ENCODE assay signal across 19 cellular contexts in genomic region chr7:102040569-102040968, GRCh38.
DNase-seq lines count a peak whose midpoint lies in the region; ATAC-seq and TF ChIP-seq lines count a peak whose summit lies in the region.
"Had no signal": no experiment of that assay in that cellular context is flagged by ENCODE, and none has a peak within 500 bp of the region (broad histone marks: within the 10 kb centered on the region; RNA-seq: fewer than 3 reads in every experiment).

No MANE protein-coding gene starts in this region.

- H3K27me3 Mint-ChIP-seq in activated T-cell treated with anti-CD3 and anti-CD28 coated beads, Interleukin-2, amount 50 U/mL, for 24 hours, result no peaks in the 10 kb centered on the region
- no peaks in the 10 kb centered on the region for H3K27me3 Mint-ChIP-seq in stimulated activated memory B cell treated with anti-CD40 and anti-IgM and Interleukin-4, amounts not matched to agents 10 μg/mL and 1 μg/mL and 100 μg/mL, for 72 hours

- no peaks in the 10 kb centered on the region for H3K36me3 ChIP-seq in heart left ventricle
- H3K36me3 ChIP-seq in upper lobe of right lung, result no peaks in the 10 kb centered on the region
- no peaks in the 10 kb centered on the region for H3K36me3 ChIP-seq in suprapubic skin

- H3K9me3 ChIP-seq in heart left ventricle (no peaks in the 10 kb centered on the region), upper lobe of right lung (no peaks in the 10 kb centered on the region), suprapubic skin (no peaks in the 10 kb centered on the region)

- TF ChIP-seq CTCF in heart left ventricle (IDR thresholded peaks at IDR 0.05), result no peak
- TF ChIP-seq CTCF in upper lobe of right lung (IDR thresholded peaks at IDR 0.05), result no peak
- no peak for TF ChIP-seq CTCF in suprapubic skin (IDR thresholded peaks at IDR 0.05)

- H3K4me3 Mint-ChIP-seq in activated T-cell treated with anti-CD3 and anti-CD28 coated beads, Interleukin-2, amount 50 U/mL, for 24 hours, result no peak overlapping the region
- no peak overlapping the region for H3K4me3 Mint-ChIP-seq in stimulated activated memory B cell treated with anti-CD40 and anti-IgM and Interleukin-4, amounts not matched to agents 10 μg/mL and 1 μg/mL and 100 μg/mL, for 72 hours
- H3K4me3 Mint-ChIP-seq: CD8-positive, alpha-beta T cell had no signal

- WGBS in heart left ventricle, 4 donors, result 41 to 58% (median 52%) methylated on average over 11 of the region's 11 CpGs
- WGBS in suprapubic skin, result 89% methylated on average over 11 of the region's 11 CpGs

- intact Hi-C loops in heart left ventricle (cut with DNase I), result no loop called here
- intact Hi-C loops in upper lobe of right lung (cut with DNase I), result no loop called here

- H3K27ac ChIP-seq in heart left ventricle (peak overlapping the region; percentile 28 to 89 (median 67)), upper lobe of right lung (no peak overlapping the region), suprapubic skin (no peak overlapping the region)
- H3K27ac ChIP-seq: 22Rv1, KMS-11 had no signal

- peaks cover 0 to 55% (median 14%) of the 10 kb centered on the region in 12 donors for H3K4me1 ChIP-seq in heart left ventricle
- peaks cover 2% of the 10 kb centered on the region for H3K4me1 ChIP-seq in upper lobe of right lung
- peaks cover 10% of the 10 kb centered on the region for H3K4me1 ChIP-seq in suprapubic skin

- peaks cover 12% of the 10 kb centered on the region for H3K4me1 Mint-ChIP-seq in activated T-cell treated with anti-CD3 and anti-CD28 coated beads, Interleukin-2, amount 50 U/mL, for 24 hours (ENCODE audit: low read depth)
- H3K4me1 Mint-ChIP-seq in stimulated activated memory B cell treated with anti-CD40 and anti-IgM and Interleukin-4, amounts not matched to agents 10 μg/mL and 1 μg/mL and 100 μg/mL, for 72 hours, result peaks cover 21% of the 10 kb centered on the region

- no peaks in the 10 kb centered on the region for H3K9me3 Mint-ChIP-seq in activated T-cell treated with anti-CD3 and anti-CD28 coated beads, Interleukin-2, amount 50 U/mL, for 24 hours
- H3K9me3 Mint-ChIP-seq in stimulated activated memory B cell treated with anti-CD40 and anti-IgM and Interleukin-4, amounts not matched to agents 10 μg/mL and 1 μg/mL and 100 μg/mL, for 72 hours, result no peaks in the 10 kb centered on the region
- H3K9me3 Mint-ChIP-seq: CD8-positive, alpha-beta T cell had no signal

- TF ChIP-seq POLR2A in heart left ventricle (IDR thresholded peaks at IDR 0.05) (no peak), suprapubic skin (IDR thresholded peaks at IDR 0.05) (no peak)

- H3K36me3 Mint-ChIP-seq in activated T-cell treated with anti-CD3 and anti-CD28 coated beads, Interleukin-2, amount 50 U/mL, for 24 hours (ENCODE audit: low read depth), result peaks cover 6% of the 10 kb centered on the region
- H3K36me3 Mint-ChIP-seq in stimulated activated memory B cell treated with anti-CD40 and anti-IgM and Interleukin-4, amounts not matched to agents 10 μg/mL and 1 μg/mL and 100 μg/mL, for 72 hours, result peaks cover 6% of the 10 kb centered on the region

- peak; percentile 2 for DNase-seq in activated T-cell treated with anti-CD3 and anti-CD28 coated beads, Interleukin-2, amount 50 U/mL, for 24 hours
- no peak for DNase-seq in activated T-cell treated with anti-CD3 and anti-CD28 coated beads, Interleukin-2, amount 50 U/mL, for 48 hours
- peak in 4 of 5 donors; percentile 35 to 69 (median 52) for DNase-seq in heart left ventricle
- peak; percentile 24 for DNase-seq in left kidney (ENCODE audit: low read depth, low spot score)
- peak; percentile 31 for DNase-seq in upper lobe of right lung
- no peak for DNase-seq in GM19238 (ENCODE audit: insufficient read length, low spot score)
- DNase-seq in suprapubic skin (ENCODE audit: low spot score in 2 of 2), result no peak
- DNase-seq: ACHN; C1 segment of cervical spinal cord; CD8-positive, alpha-beta T cell; DND-41; NCI-H1105; NCI-H2029 treated with DMSO at 0.1 percent for 48 hours; NCI-H524 treated with DMSO at 0.1 percent for 48 hours; SHP77 treated with DMSO at 0.1 percent for 48 hours had no signal

- H3K4me3 ChIP-seq in heart left ventricle (peak overlapping the region in 1 of 12 donors; percentile 7), upper lobe of right lung (no peak overlapping the region), suprapubic skin (no peak overlapping the region)

- no peak for TF ChIP-seq EP300 in suprapubic skin (IDR thresholded peaks at IDR 0.05)

- ATAC-seq in heart left ventricle (peak; percentile 63 to 85 (median 72)), upper lobe of right lung (no peak)
- no peak for ATAC-seq in stimulated activated memory B cell treated with anti-CD40 and anti-IgM and Interleukin-4, amounts not matched to agents 10 μg/mL and 1 μg/mL and 100 μg/mL, for 72 hours
- ATAC-seq: CD8-positive, alpha-beta T cell; HCT116 had no signal

- H3K27me3 ChIP-seq in heart left ventricle (no peaks in the 10 kb centered on the region), upper lobe of right lung (no peaks in the 10 kb centered on the region), suprapubic skin (no peaks in the 10 kb centered on the region)

- no peak overlapping the region for H3K27ac Mint-ChIP-seq in activated T-cell treated with anti-CD3 and anti-CD28 coated beads, Interleukin-2, amount 50 U/mL, for 24 hours
- H3K27ac Mint-ChIP-seq in stimulated activated memory B cell treated with anti-CD40 and anti-IgM and Interleukin-4, amounts not matched to agents 10 μg/mL and 1 μg/mL and 100 μg/mL, for 72 hours, result no peak overlapping the region
- H3K27ac Mint-ChIP-seq: CD8-positive, alpha-beta T cell had no signal

Comparison
In these comparisons a context has a peak if more than half of its experiments do, and no peak if none do; other contexts are left out.
1. DNase-seq: peak in activated T-cell treated with anti-CD3 and anti-CD28 coated beads, Interleukin-2, amount 50 U/mL, for 24 hours (single experiment), heart left ventricle (4 of 5), left kidney (single experiment) and upper lobe of right lung (single experiment); none in activated T-cell treated with anti-CD3 and anti-CD28 coated beads, Interleukin-2, amount 50 U/mL, for 48 hours (0 of 2), GM19238 (single experiment) and suprapubic skin (0 of 2).
2. ATAC-seq: peak in heart left ventricle (4 of 4); none in upper lobe of right lung (single experiment) and stimulated activated memory B cell treated with anti-CD40 and anti-IgM and Interleukin-4, amounts not matched to agents 10 μg/mL and 1 μg/mL and 100 μg/mL, for 72 hours (single experiment).
3. H3K27ac ChIP-seq: peak in heart left ventricle (12 of 12); none in upper lobe of right lung (single experiment) and suprapubic skin (single experiment).